Comparison of ENCODE assay signal across 41 cellular contexts in genomic region chr2:178344121-178344520, GRCh38.
"Had no signal": no experiment of that assay in that cellular context is flagged by ENCODE, and none has a peak within 500 bp of the region (broad histone marks: within the 10 kb centered on the region; RNA-seq: fewer than 3 reads in every experiment).

No MANE protein-coding gene starts in this region.

- H3K4me1 Mint-ChIP-seq: activated naive CD4-positive, alpha-beta T cell treated with anti-CD3 and anti-CD28 coated beads, Interleukin-2, amount 10 ng/mL, durations not matched to agents 7 days and 5 days; activated naive CD4-positive, alpha-beta T cell treated with anti-CD3 and anti-CD28 coated beads, Interleukin-2, amount 50 U/mL, for 24 hours; activated naive CD8-positive, alpha-beta T cell treated with anti-CD3 and anti-CD28 coated beads for 36 hours; activated naive CD8-positive, alpha-beta T cell treated with anti-CD3 and anti-CD28 coated beads, Interleukin-2, amount 10 ng/mL, durations not matched to agents 7 days and 5 days; activated naive CD8-positive, alpha-beta T cell treated with anti-CD3 and anti-CD28 coated beads, Interleukin-2, amount 50 U/mL, for 24 hours; activated T-helper 17 cell treated with anti-CD3 and anti-CD28 coated beads, Interleukin-2, amount 50 U/mL, for 72 hours; brain; central memory CD8-positive, alpha-beta T cell had no signal

- H3K4me3 ChIP-seq: adrenal gland, ascending aorta, body of pancreas, breast epithelium, cardiac muscle cell had no signal

- H3K9me3 ChIP-seq: adrenal gland, ascending aorta, body of pancreas, breast epithelium had no signal

- DNase-seq: activated effector memory CD4-positive, alpha-beta T cell treated with anti-CD3 and anti-CD28 coated beads, Interleukin-2, amount 50 U/mL, for 16 hours; activated effector memory CD4-positive, alpha-beta T cell treated with Interleukin-2 at 50 U/mL for 16 hours; activated gamma-delta T cell; activated gamma-delta T cell treated with Interleukin-2 at 50 U/mL for 16 hours; activated naive CD4-positive, alpha-beta T cell; activated naive CD4-positive, alpha-beta T cell treated with anti-CD3 and anti-CD28 coated beads for 36 hours; activated naive CD4-positive, alpha-beta T cell treated with anti-CD3 and anti-CD28 coated beads, Interleukin-2, amount 10 ng/mL, durations not matched to agents 7 days and 5 days; activated naive CD4-positive, alpha-beta T cell treated with anti-CD3 and anti-CD28 coated beads, Interleukin-2, amount 50 U/mL, for 16 hours; activated naive CD4-positive, alpha-beta T cell treated with Interleukin-2 at 50 U/mL for 16 hours; activated naive CD8-positive, alpha-beta T cell treated with anti-CD3 and anti-CD28 coated beads for 36 hours; activated naive CD8-positive, alpha-beta T cell treated with anti-CD3 and anti-CD28 coated beads, Interleukin-2, amount 10 ng/mL, durations not matched to agents 7 days and 5 days; activated naive CD8-positive, alpha-beta T cell treated with anti-CD3 and anti-CD28 coated beads, Interleukin-2, amount 50 U/mL, for 24 hours; activated T-cell treated with anti-CD3 and anti-CD28 coated beads for 4 hours; activated T-cell treated with anti-CD3 and anti-CD28 coated beads, Interleukin-2, amount 50 U/mL, for 1 hour; activated T-cell treated with anti-CD3 and anti-CD28 coated beads, Interleukin-2, amount 50 U/mL, for 24 hours; activated T-cell treated with anti-CD3 and anti-CD28 coated beads, Interleukin-2, amount 50 U/mL, for 4 hours; activated T-cell treated with anti-CD3 and anti-CD28 coated beads, Interleukin-2, amount 50 U/mL, for 48 hours; activated T-cell treated with anti-CD3 and anti-CD28 coated beads, Interleukin-2, amount 50 U/mL, for 72 hours; adrenal gland; amniotic stem cell; amygdala; anterior cingulate cortex; aorta; body of pancreas; brain microvascular endothelial cell; caudate nucleus; central memory CD4-positive, alpha-beta T cell; cerebellar nuclear complex had no signal

- H3K36me3 ChIP-seq: adrenal gland, ascending aorta, brain microvascular endothelial cell, breast epithelium, cardiac muscle cell had no signal

- H3K27me3 ChIP-seq: adrenal gland, ascending aorta, body of pancreas, brain microvascular endothelial cell, breast epithelium, cardiac muscle cell had no signal

- H3K4me1 ChIP-seq: adrenal gland, ascending aorta, body of pancreas, breast epithelium had no signal

- FAIRE-seq: astrocyte, bronchial epithelial cell had no signal

- H3K9me3 Mint-ChIP-seq: activated naive CD4-positive, alpha-beta T cell treated with anti-CD3 and anti-CD28 coated beads for 36 hours; activated naive CD4-positive, alpha-beta T cell treated with anti-CD3 and anti-CD28 coated beads, Interleukin-2, amount 10 ng/mL, durations not matched to agents 7 days and 5 days; activated naive CD4-positive, alpha-beta T cell treated with anti-CD3 and anti-CD28 coated beads, Interleukin-2, amount 50 U/mL, for 24 hours; activated naive CD4-positive, alpha-beta T cell treated with anti-CD3 and anti-CD28 coated beads, Interleukin-2, amount 50 U/mL, for 72 hours; activated naive CD8-positive, alpha-beta T cell treated with anti-CD3 and anti-CD28 coated beads for 36 hours; activated naive CD8-positive, alpha-beta T cell treated with anti-CD3 and anti-CD28 coated beads, Interleukin-2, amount 10 ng/mL, durations not matched to agents 7 days and 5 days; activated naive CD8-positive, alpha-beta T cell treated with anti-CD3 and anti-CD28 coated beads, Interleukin-2, amount 50 U/mL, for 24 hours; activated T-cell treated with anti-CD3 and anti-CD28 coated beads, Interleukin-2, amount 50 U/mL, for 24 hours; activated T-cell treated with anti-CD3 and anti-CD28 coated beads, Interleukin-2, amount 50 U/mL, for 4 hours; activated T-cell treated with anti-CD3 and anti-CD28 coated beads, Interleukin-2, amount 50 U/mL, for 72 hours; activated T-helper 1 cell treated with anti-CD3 and anti-CD28 coated beads, Interleukin-12 subunit alpha, Interleukin-12 subunit beta, Interleukin-2, Interleukin-4 antibody, amounts not matched to agents 30 ng/mL and 10 ng/mL and 1 ng/mL, durations not matched to agents 14 hours and 24 hours and 36 hours; activated T-helper 17 cell treated with anti-CD3 and anti-CD28 coated beads, Interleukin-2, amount 50 U/mL, for 72 hours; activated T-helper 2 cell treated with anti-CD3 and anti-CD28 coated beads, Interferon-gamma antibody, Interleukin-2, Interleukin-4, amounts not matched to agents 10 μg/mL and 5 μg/mL and 100 μg/mL, durations not matched to agents 14 hours and 24 hours and 36 hours; brain; central memory CD8-positive, alpha-beta T cell had no signal

- H3K4me3 Mint-ChIP-seq: activated naive CD4-positive, alpha-beta T cell treated with anti-CD3 and anti-CD28 coated beads for 36 hours; activated naive CD4-positive, alpha-beta T cell treated with anti-CD3 and anti-CD28 coated beads, Interleukin-2, amount 10 ng/mL, durations not matched to agents 7 days and 5 days; activated naive CD4-positive, alpha-beta T cell treated with anti-CD3 and anti-CD28 coated beads, Interleukin-2, amount 50 U/mL, for 24 hours; activated naive CD8-positive, alpha-beta T cell; activated naive CD8-positive, alpha-beta T cell treated with anti-CD3 and anti-CD28 coated beads for 36 hours; activated naive CD8-positive, alpha-beta T cell treated with anti-CD3 and anti-CD28 coated beads, Interleukin-2, amount 10 ng/mL, durations not matched to agents 7 days and 5 days; activated naive CD8-positive, alpha-beta T cell treated with anti-CD3 and anti-CD28 coated beads, Interleukin-2, amount 50 U/mL, for 24 hours; activated T-cell treated with anti-CD3 and anti-CD28 coated beads, Interleukin-2, amount 50 U/mL, for 24 hours; activated T-cell treated with anti-CD3 and anti-CD28 coated beads, Interleukin-2, amount 50 U/mL, for 4 hours; activated T-cell treated with anti-CD3 and anti-CD28 coated beads, Interleukin-2, amount 50 U/mL, for 72 hours; activated T-helper 1 cell treated with anti-CD3 and anti-CD28 coated beads, Interleukin-12 subunit alpha, Interleukin-12 subunit beta, Interleukin-2, Interleukin-4 antibody, amounts not matched to agents 30 ng/mL and 10 ng/mL and 1 ng/mL, durations not matched to agents 14 hours and 24 hours and 36 hours; activated T-helper 17 cell treated with anti-CD3 and anti-CD28 coated beads, Interleukin-2, amount 50 U/mL, for 72 hours; brain; central memory CD8-positive, alpha-beta T cell had no signal

- H3K27ac Mint-ChIP-seq: activated naive CD4-positive, alpha-beta T cell treated with anti-CD3 and anti-CD28 coated beads for 36 hours; activated naive CD4-positive, alpha-beta T cell treated with anti-CD3 and anti-CD28 coated beads, Interleukin-2, amount 10 ng/mL, durations not matched to agents 7 days and 5 days; activated naive CD4-positive, alpha-beta T cell treated with anti-CD3 and anti-CD28 coated beads, Interleukin-2, amount 50 U/mL, for 24 hours; activated naive CD4-positive, alpha-beta T cell treated with anti-CD3 and anti-CD28 coated beads, Interleukin-2, amount 50 U/mL, for 72 hours; activated naive CD8-positive, alpha-beta T cell; activated naive CD8-positive, alpha-beta T cell treated with anti-CD3 and anti-CD28 coated beads for 36 hours; activated naive CD8-positive, alpha-beta T cell treated with anti-CD3 and anti-CD28 coated beads, Interleukin-2, amount 10 ng/mL, durations not matched to agents 7 days and 5 days; activated naive CD8-positive, alpha-beta T cell treated with anti-CD3 and anti-CD28 coated beads, Interleukin-2, amount 50 U/mL, for 24 hours; activated T-cell treated with anti-CD3 and anti-CD28 coated beads, Interleukin-2, amount 50 U/mL, for 24 hours; activated T-cell treated with anti-CD3 and anti-CD28 coated beads, Interleukin-2, amount 50 U/mL, for 72 hours; activated T-helper 1 cell treated with anti-CD3 and anti-CD28 coated beads, Interleukin-12 subunit alpha, Interleukin-12 subunit beta, Interleukin-2, Interleukin-4 antibody, amounts not matched to agents 30 ng/mL and 10 ng/mL and 1 ng/mL, durations not matched to agents 14 hours and 24 hours and 36 hours; activated T-helper 17 cell treated with anti-CD3 and anti-CD28 coated beads, Interleukin-2, amount 50 U/mL, for 72 hours; activated T-helper 2 cell treated with anti-CD3 and anti-CD28 coated beads, Interferon-gamma antibody, Interleukin-2, Interleukin-4, amounts not matched to agents 10 μg/mL and 5 μg/mL and 100 μg/mL, durations not matched to agents 14 hours and 24 hours and 36 hours; brain had no signal

- H3K36me3 Mint-ChIP-seq: activated naive CD4-positive, alpha-beta T cell treated with anti-CD3 and anti-CD28 coated beads, Interleukin-2, amount 10 ng/mL, durations not matched to agents 7 days and 5 days; activated naive CD4-positive, alpha-beta T cell treated with anti-CD3 and anti-CD28 coated beads, Interleukin-2, amount 50 U/mL, for 24 hours; activated naive CD4-positive, alpha-beta T cell treated with anti-CD3 and anti-CD28 coated beads, Interleukin-2, amount 50 U/mL, for 72 hours; activated naive CD8-positive, alpha-beta T cell; activated naive CD8-positive, alpha-beta T cell treated with anti-CD3 and anti-CD28 coated beads for 36 hours; activated naive CD8-positive, alpha-beta T cell treated with anti-CD3 and anti-CD28 coated beads, Interleukin-2, amount 10 ng/mL, durations not matched to agents 7 days and 5 days had no signal

- H3K27ac ChIP-seq: adrenal gland, ascending aorta, body of pancreas, brain microvascular endothelial cell, breast epithelium, cardiac muscle cell had no signal
